Comparison of ENCODE assay signal across 7 cellular contexts in the genomic region with DNA sequence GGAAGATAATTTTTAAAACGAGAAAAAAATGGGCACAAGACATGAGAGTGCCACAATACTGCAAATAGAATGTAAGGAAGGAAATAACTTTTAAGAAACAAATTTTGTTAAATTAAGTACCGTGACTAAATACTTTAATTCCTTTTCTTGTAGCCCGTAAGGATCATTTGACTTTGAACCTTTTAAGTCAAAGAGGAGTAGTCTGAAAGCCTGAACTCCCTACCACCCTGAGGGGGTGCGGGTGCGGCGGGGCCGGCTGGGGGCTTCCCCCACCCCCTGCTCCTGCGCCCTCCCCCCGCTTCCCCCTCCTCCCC. TPM values are rescaled to one million over a fixed set of nuclear protein-coding genes. Genes with fewer than 3 reads are reported as not detected.
A peak's percentile ranks its signal among the peaks of the same experiment; 100 is the strongest.
DNase-seq lines count a peak whose midpoint lies in the region; ATAC-seq and TF ChIP-seq lines count a peak whose summit lies in the region.

No MANE protein-coding gene starts in this region.

- peaks cover 12 to 42% of the 10 kb centered on the region in 2 experiments for H3K79me1 ChIP-seq in IMR-90 (ENCODE audit: low read depth in 1 of 2, low read length in 2 of 2)

- CTCF ChIA-PET in IMR-90 (lab: Yijun Ruan, JAX): no interaction called here

- WGBS in IMR-90 (ENCODE audit: extremely low coverage in 2 of 2, insufficient read length in 1 of 2), 2 experiments: no CpG with 5 or more reads among the region's 9 CpGs

- H3K4ac ChIP-seq in IMR-90 (ENCODE audit: low read depth, low read length): peak overlapping the region; percentile 64

- peak overlapping the region; percentile 94 for H2BK5ac ChIP-seq in IMR-90 (ENCODE audit: low read depth, low read length, poor library complexity, severe bottlenecking)

- peak overlapping the region; percentile 79 to 80 for H3K4me3 Mint-ChIP-seq in stimulated activated naive CD8-positive, alpha-beta T cell treated with anti-CD3 and anti-CD28 coated beads, Interleukin-15, amount 100 ng/mL, for 72 hours

- no peak overlapping the region for H2AFZ ChIP-seq in IMR-90 (replicated peaks; ENCODE audit: low read length, poor library complexity)

- H4K8ac ChIP-seq in IMR-90 (ENCODE audit: low read depth in 2 of 2, low read length in 2 of 2): peak overlapping the region; percentile 34 to 48; a peak in 3 of 4 replicates

- intact Hi-C loops in IMR-90 (cut with micrococcal nuclease): loop anchor here (5.0 kb wide), 1 partner anchor 335 kb away; no protein-coding TSS in a partner anchor
- intact Hi-C loops in ascending aorta (cut with DNase I): loop anchor here (2.0 to 5.0 kb wide), 4 partner anchors 99 to 730 kb away; a partner anchor contains a TSS
- intact Hi-C loops in left lung (cut with DNase I): no loop called here

- dilution Hi-C loops in IMR-90 (cut with HindIII; ENCODE audit: low sequenced_read_pairs, unreplicated experiment): no loop called here

- H3K36me3 ChIP-seq in IMR-90 (ENCODE audit: control insufficient read depth, insufficient read depth, low read length): 0 out of 2 replicates have a peak, but pooled peaks cover 2% of the 10 kb centered on the region
- H3K36me3 ChIP-seq in ascending aorta: no peaks in the 10 kb centered on the region
- no peaks in the 10 kb centered on the region for H3K36me3 ChIP-seq in left lung

- no peak overlapping the region; the same call in 1 of the 2 replicates for H4K5ac ChIP-seq in IMR-90 (ENCODE audit: low read depth, low read length)

- H3K4me1 ChIP-seq in IMR-90 (ENCODE audit: control insufficient read depth, insufficient read depth, low read length) (peaks cover 10% of the 10 kb centered on the region), ascending aorta (peaks cover 4 to 29% of the 10 kb centered on the region in 2 donors), left lung (peaks cover 7 to 53% of the 10 kb centered on the region in 2 donors)

- peak overlapping the region in 1 of 2 donors; percentile 19 for H3K27ac Mint-ChIP-seq in stimulated activated naive CD8-positive, alpha-beta T cell treated with anti-CD3 and anti-CD28 coated beads, Interleukin-15, amount 100 ng/mL, for 72 hours

- no peak overlapping the region; the same call in 1 of the 2 replicates for H4K91ac ChIP-seq in IMR-90 (ENCODE audit: insufficient read depth, low read depth, low read length)

- peak overlapping the region; percentile 67 for H2BK20ac ChIP-seq in IMR-90 (ENCODE audit: low read depth, low read length)

- H3K27me3 ChIP-seq in IMR-90 (ENCODE audit: control insufficient read depth, insufficient read depth, low read length) (no peaks in the 10 kb centered on the region), ascending aorta (no peaks in the 10 kb centered on the region), left lung (no peaks in the 10 kb centered on the region)

- peak overlapping the region; percentile 59; the same call in 1 of the 3 replicates for H2BK15ac ChIP-seq in IMR-90 (ENCODE audit: low read depth, low read length)

- TF ChIP-seq CTCF in IMR-90 (conservative IDR thresholded peaks at IDR 0.05; ENCODE audit: low read depth, low read length): no peak
- TF ChIP-seq CTCF in ascending aorta (IDR thresholded peaks at IDR 0.05): no peak
- no peak for TF ChIP-seq CTCF in left lung (IDR thresholded peaks at IDR 0.05)

- H4K20me1 ChIP-seq in IMR-90 (ENCODE audit: insufficient read depth, low read length): no peaks in the 10 kb centered on the region

- H3K9ac ChIP-seq in IMR-90 (ENCODE audit: low read depth, low read length): no peak overlapping the region

- no peak overlapping the region for H2AK9ac ChIP-seq in IMR-90 (replicated peaks; ENCODE audit: low read depth, low read length, poor library complexity)

- H3K23ac ChIP-seq in IMR-90 (ENCODE audit: low read depth, low read length): no peak overlapping the region

- H3K56ac ChIP-seq in IMR-90 (ENCODE audit: extremely low read depth, insufficient read depth, low read length): no peak overlapping the region; the same call in 1 of the 2 replicates

- POLR2A ChIA-PET in IMR-90 (lab: Charles Lee; ENCODE audit: unreplicated experiment): interaction anchor here (0.6 kb wide), 1 partner anchor 22 kb away, joined by 5 read pairs; no protein-coding TSS in a partner anchor

- ATAC-seq in IMR-90 (ENCODE audit: low read depth) (no peak), left lung (no peak), HG03159 (IDR thresholded peaks at IDR 0.05; ENCODE audit: unreplicated experiment) (no peak), GM21717 (IDR thresholded peaks at IDR 0.05; ENCODE audit: unreplicated experiment) (no peak)
- ATAC-seq in stimulated activated naive CD8-positive, alpha-beta T cell treated with anti-CD3 and anti-CD28 coated beads, Interleukin-15, amount 100 ng/mL, for 72 hours: no peak

- peaks cover 5 to 11% of the 10 kb centered on the region in 2 donors for H3K9me3 Mint-ChIP-seq in stimulated activated naive CD8-positive, alpha-beta T cell treated with anti-CD3 and anti-CD28 coated beads, Interleukin-15, amount 100 ng/mL, for 72 hours

- H3K4me1 Mint-ChIP-seq in stimulated activated naive CD8-positive, alpha-beta T cell treated with anti-CD3 and anti-CD28 coated beads, Interleukin-15, amount 100 ng/mL, for 72 hours: peaks cover 11% of the 10 kb centered on the region

- H3K9me3 ChIP-seq in IMR-90 (ENCODE audit: control insufficient read depth, insufficient read depth, low read length) (no peaks in the 10 kb centered on the region), ascending aorta (peaks cover 1 to 4% of the 10 kb centered on the region in 2 donors), left lung (peaks cover 0 to 3% of the 10 kb centered on the region in 2 donors)

- peak overlapping the region; percentile 73; the same call in 1 of the 2 replicates for H2BK120ac ChIP-seq in IMR-90 (ENCODE audit: low read depth, low read length)

- 0 out of 2 replicates have a peak overlapping the region, but pooled peaks have one; percentile 49 for H3K14ac ChIP-seq in IMR-90 (replicated peaks; ENCODE audit: low read depth, low read length)

- H3K27ac ChIP-seq in IMR-90 (ENCODE audit: insufficient read depth, low read length) (peak overlapping the region; percentile 62; the same call in 1 of the 2 replicates), ascending aorta (peak overlapping the region; percentile 95 to 98), left lung (peak overlapping the region; percentile 95 to 96)

- DNase-seq in IMR-90 (no peak), ascending aorta (ENCODE audit: low spot score in 2 of 2) (no peak), left lung (no peak), C1 segment of cervical spinal cord (lab: John Stamatoyannopoulos, UW) (no peak)
- DNase-seq in stimulated activated naive CD8-positive, alpha-beta T cell treated with anti-CD3 and anti-CD28 coated beads, Interleukin-15, amount 100 ng/mL, for 72 hours: no peak

- in situ Hi-C loops in IMR-90 (cut with MboI; ENCODE audit: low sequenced_read_pairs): no loop called here

- no peak for TF ChIP-seq POLR2A in IMR-90 (IDR thresholded peaks at IDR 0.05; ENCODE audit: low read depth, low read length)

- peaks cover 52% of the 10 kb centered on the region for H3K27me3 Mint-ChIP-seq in stimulated activated naive CD8-positive, alpha-beta T cell treated with anti-CD3 and anti-CD28 coated beads, Interleukin-15, amount 100 ng/mL, for 72 hours

- TF ChIP-seq RAD21 in IMR-90 (IDR thresholded peaks at IDR 0.05; ENCODE audit: low read length): no peak

- peak overlapping the region; percentile 80 for H3K4me2 ChIP-seq in IMR-90 (ENCODE audit: low read depth, low read length)

- H2AK5ac ChIP-seq in IMR-90 (ENCODE audit: low read depth, low read length): no peak overlapping the region

- H3K18ac ChIP-seq in IMR-90 (ENCODE audit: low read depth, low read length): 0 out of 2 replicates have a peak overlapping the region, but pooled peaks have one; percentile 24

- H3K4me3 ChIP-seq in IMR-90 (ENCODE audit: insufficient read depth, low read depth, low read length) (peak overlapping the region; percentile 97), ascending aorta (peak overlapping the region; percentile 72 to 92), left lung (peak overlapping the region; percentile 84 to 85)

- H3K9me1 ChIP-seq in IMR-90 (ENCODE audit: insufficient read depth, low read length): peaks cover 4% of the 10 kb centered on the region

- no TSS peak for BruUV-seq in IMR-90 (replicated peaks; lab: Mats Ljungman, UMichigan)

TF ChIP-seq in IMR-90, 13 proteins besides CTCF, POLR2A, EP300 and RAD21:
- TF ChIP-seq, protein P1, sequence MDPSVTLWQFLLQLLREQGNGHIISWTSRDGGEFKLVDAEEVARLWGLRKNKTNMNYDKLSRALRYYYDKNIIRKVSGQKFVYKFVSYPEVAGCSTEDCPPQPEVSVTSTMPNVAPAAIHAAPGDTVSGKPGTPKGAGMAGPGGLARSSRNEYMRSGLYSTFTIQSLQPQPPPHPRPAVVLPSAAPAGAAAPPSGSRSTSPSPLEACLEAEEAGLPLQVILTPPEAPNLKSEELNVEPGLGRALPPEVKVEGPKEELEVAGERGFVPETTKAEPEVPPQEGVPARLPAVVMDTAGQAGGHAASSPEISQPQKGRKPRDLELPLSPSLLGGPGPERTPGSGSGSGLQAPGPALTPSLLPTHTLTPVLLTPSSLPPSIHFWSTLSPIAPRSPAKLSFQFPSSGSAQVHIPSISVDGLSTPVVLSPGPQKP (IDR thresholded peaks at IDR 0.05; ENCODE audit: borderline replicate concordance, low read depth, low read length): no peak
- TF ChIP-seq CHD1 (IDR thresholded peaks at IDR 0.05; ENCODE audit: low read depth, low read length) (no peak), FOS (IDR thresholded peaks at IDR 0.05; ENCODE audit: low read depth, low read length) (no peak), MAZ (IDR thresholded peaks at IDR 0.05; ENCODE audit: borderline replicate concordance, low read depth, low read length) (no peak), NFE2L2 (IDR thresholded peaks at IDR 0.05; ENCODE audit: low read depth, low read length) (no peak)

RNA-seq across cellular contexts. Expression of a gene that starts 0.2 kb away (rescaled TPM):
- total RNA-seq in IMR-90 (2012; rRNA removed): 74.2 and 76.9 TPM in 2 replicates
- polyA plus RNA-seq in IMR-90 (2012; rRNA removed): 12.7 and 14.5 TPM in 2 replicates
- 3.5 and 4.2 TPM in 2 replicates for polyA plus RNA-seq in IMR-90 (2012; cell fraction: cytosol; rRNA removed)
- 4.6 and 15.0 TPM in 2 replicates for polyA plus RNA-seq in IMR-90 (2012; cell fraction: nucleus; rRNA removed; ENCODE audit: low replicate concordance)
- 112 TPM for total RNA-seq in ascending aorta
- total RNA-seq in left lung: 10 to 100 TPM; 67.0 to 71.1 TPM

Comparison
In these comparisons a context has a peak if more than half of its experiments do, and no peak if none do; other contexts are left out.
1. intact Hi-C loops: an anchor here in IMR-90 (5.0 kb wide) and ascending aorta (2.0 to 5.0 kb wide); none called in left lung.